In genomic region chr19:2288743-2289713, GRCh38 we compare ENCODE assay signal across 13 cellular contexts. TPM values are rescaled to one million over a fixed set of nuclear protein-coding genes. Genes with fewer than 3 reads are reported as not detected.
DNase-seq lines count a peak whose midpoint lies in the region; ATAC-seq lines count a peak whose summit lies in the region.
"Had no signal": no experiment of that assay in that cellular context is flagged by ENCODE, and none has a peak within 500 bp of the region (broad histone marks: within the 10 kb centered on the region; RNA-seq: fewer than 3 reads in every experiment).

No MANE protein-coding gene starts in this region.

- H2BK15ac ChIP-seq in neuronal stem cell (ENCODE audit: low read length) = peak overlapping the region; percentile 75

- peak overlapping the region; percentile 27 for H3K18ac ChIP-seq in neuronal stem cell (ENCODE audit: low read length)

- H3K27ac Mint-ChIP-seq in central memory CD8-positive, alpha-beta T cell (ENCODE audit: low read depth) = peak overlapping the region; percentile 90

- WGBS in neuronal stem cell (ENCODE audit: extremely low coverage in 2 of 2, insufficient read length in 2 of 2, insufficient replicate concordance in 1 of 2), 2 donors = no CpG with 5 or more reads among the region's 31 CpGs

- peak; percentile 6 for ATAC-seq in central memory CD8-positive, alpha-beta T cell (replicated peaks; ENCODE audit: extremely low read depth, poor library complexity, severe bottlenecking)
- no peak for ATAC-seq in GM18519 (IDR thresholded peaks at IDR 0.05; ENCODE audit: low FRiP score, unreplicated experiment)

- H3K27me3 ChIP-seq in neuronal stem cell (ENCODE audit: control insufficient read depth in 3 of 3, insufficient read depth in 3 of 3, low read depth in 1 of 3, low read length in 3 of 3) = peaks cover 36 to 66% (median 38%) of the 10 kb centered on the region in 3 experiments

- H2BK120ac ChIP-seq in neuronal stem cell (ENCODE audit: low read depth, low read length) = no peak overlapping the region

- peak overlapping the region; percentile 43 for H4K91ac ChIP-seq in neuronal stem cell (ENCODE audit: low read depth, low read length, poor library complexity)

- H3K27ac ChIP-seq in neuronal stem cell (replicated peaks; ENCODE audit: low read length) = no peak overlapping the region

- H3K14ac ChIP-seq in neuronal stem cell (ENCODE audit: low read length) = no peak overlapping the region

- H3K4me3 Mint-ChIP-seq in central memory CD8-positive, alpha-beta T cell = peak overlapping the region; percentile 77

- peak overlapping the region; percentile 93 for H3K23ac ChIP-seq in neuronal stem cell (ENCODE audit: low read depth, low read length, poor library complexity)

- peak overlapping the region; percentile 19; the same call in 1 of the 2 replicates for H3K4me3 ChIP-seq in GM08714 (ENCODE audit: low read length)
- H3K4me3 ChIP-seq in neuronal stem cell (ENCODE audit: low read length in 2 of 2) = peak overlapping the region in 1 of 2 donors; percentile 26

- H3K27me3 Mint-ChIP-seq in central memory CD8-positive, alpha-beta T cell = no peaks in the 10 kb centered on the region

- H3K79me1 ChIP-seq in neuronal stem cell (ENCODE audit: low read depth, low read length) = peaks cover 3% of the 10 kb centered on the region

- no peak overlapping the region for H3K4ac ChIP-seq in neuronal stem cell (ENCODE audit: low read length)

- peak overlapping the region; percentile 47 for H2AK5ac ChIP-seq in neuronal stem cell (ENCODE audit: low read depth, low read length)

- no peak overlapping the region for H2BK5ac ChIP-seq in neuronal stem cell (ENCODE audit: low read length)

- no peak overlapping the region for H2BK12ac ChIP-seq in neuronal stem cell (ENCODE audit: low read length)

- peaks cover 48% of the 10 kb centered on the region for H3K36me3 Mint-ChIP-seq in central memory CD8-positive, alpha-beta T cell (ENCODE audit: insufficient read depth)

- H3K4me1 ChIP-seq in neuronal stem cell (ENCODE audit: control insufficient read depth in 2 of 2, insufficient read depth in 1 of 2, low read depth in 1 of 2, low read length in 2 of 2) = peaks cover 0 to 14% of the 10 kb centered on the region in 2 donors

- in situ Hi-C loops in KBM-7 (cut with MboI; ENCODE audit: low pct_unique_long_range_greater_than_20kb, low sequenced_read_pairs) = no loop called here

- peak overlapping the region; percentile 65 for H4K8ac ChIP-seq in neuronal stem cell (ENCODE audit: low read depth, low read length)

- no peak overlapping the region for H3K4me2 ChIP-seq in neuronal stem cell (ENCODE audit: insufficient read depth, low read length, poor library complexity, severe bottlenecking)

- H3K9me3 ChIP-seq in neuronal stem cell (replicated peaks in 1 of 2; ENCODE audit: control insufficient read depth in 2 of 2, insufficient read depth in 1 of 2, low read depth in 1 of 2, low read length in 2 of 2) = peaks cover 0 to 4% of the 10 kb centered on the region in 2 donors

- peaks cover 26% of the 10 kb centered on the region for H3K4me1 Mint-ChIP-seq in central memory CD8-positive, alpha-beta T cell

- no peaks in the 10 kb centered on the region for H3K36me3 ChIP-seq in neuronal stem cell (replicated peaks in 1 of 2; ENCODE audit: control insufficient read depth in 2 of 2, insufficient read depth in 2 of 2, low read length in 2 of 2)

- no peak overlapping the region for H3K9ac ChIP-seq in neuronal stem cell (ENCODE audit: low read depth, low read length, poor library complexity)

- no peaks in the 10 kb centered on the region for H3K9me3 Mint-ChIP-seq in central memory CD8-positive, alpha-beta T cell

- DNase-seq in KBM-7 (peak; percentile 56), neuronal stem cell (ENCODE audit: low spot score) (no peak), cerebellum (ENCODE audit: low spot score) (no peak), amniotic stem cell (lab: John Stamatoyannopoulos, UW) (no peak), NCI-H1436 (lab: John Stamatoyannopoulos, UW) (no peak)
- DNase-seq in central memory CD8-positive, alpha-beta T cell (ENCODE audit: low spot score in 2 of 2) = no peak
- DNase-seq: erythroblast, left cardiac atrium, NCI-H1694 had no signal

- peak overlapping the region; percentile 73 for H2AFZ ChIP-seq in neuronal stem cell (ENCODE audit: low read length)

RNA-seq across cellular contexts. Expression of gene PEAK3, which starts 7.1 kb away (rescaled TPM):
- polyA plus RNA-seq in neuronal stem cell (2013, experiment 1 of 2) = not detected
- not detected for polyA plus RNA-seq in neuronal stem cell (2013, experiment 2 of 2)
- total RNA-seq in cerebellum = not detected
- total RNA-seq: SK-MEL-5, skeletal muscle tissue had no signal

RNA-seq across cellular contexts. Expression of gene LINGO3, which starts 18.9 kb away (rescaled TPM):
- 0.99 TPM for polyA plus RNA-seq in neuronal stem cell (2013, experiment 1 of 2)
- 1.1 TPM for polyA plus RNA-seq in neuronal stem cell (2013, experiment 2 of 2)
- total RNA-seq in cerebellum = 9.6 TPM
- total RNA-seq: left cardiac atrium, skeletal muscle tissue had no signal

RNA-seq across cellular contexts. Expression of gene JSRP1, which starts 32.8 kb away (rescaled TPM):
- polyA plus RNA-seq in neuronal stem cell (2013, experiment 1 of 2) = 0.22 TPM
- polyA plus RNA-seq in neuronal stem cell (2013, experiment 2 of 2) = 0.15 TPM
- not detected for total RNA-seq in cerebellum

RNA-seq across cellular contexts. Expression of gene LSM7, which starts 39.4 kb away (rescaled TPM):
- 368 TPM for polyA plus RNA-seq in neuronal stem cell (2013, experiment 1 of 2)
- 371 TPM for polyA plus RNA-seq in neuronal stem cell (2013, experiment 2 of 2)
- total RNA-seq in cerebellum = 54.5 TPM

RNA-seq across cellular contexts. Expression of gene SPPL2B, which starts 39.5 kb away (rescaled TPM):
- polyA plus RNA-seq in neuronal stem cell (2013, experiment 1 of 2) = 32.8 TPM
- 31.5 TPM for polyA plus RNA-seq in neuronal stem cell (2013, experiment 2 of 2)
- total RNA-seq in cerebellum = 47.3 TPM
